20 cellular contexts compared by ENCODE assay signal in genomic region chr13:79490846-79491245, GRCh38. TPM values are rescaled to one million over a fixed set of nuclear protein-coding genes. Genes with fewer than 3 reads are reported as not detected.
A peak's percentile ranks its signal among the peaks of the same experiment; 100 is the strongest.
DNase-seq lines count a peak whose midpoint lies in the region; ATAC-seq, FAIRE-seq and TF ChIP-seq lines count a peak whose summit lies in the region.
"Had no signal": no experiment of that assay in that cellular context is flagged by ENCODE, and none has a peak within 500 bp of the region (broad histone marks: within the 10 kb centered on the region; RNA-seq: fewer than 3 reads in every experiment).

No MANE protein-coding gene starts in this region.

- no peak overlapping the region for H3K4me3 Mint-ChIP-seq in activated naive CD8-positive, alpha-beta T cell
- H3K4me3 Mint-ChIP-seq in activated naive CD8-positive, alpha-beta T cell treated with anti-CD3 and anti-CD28 coated beads for 36 hours, result no peak overlapping the region
- H3K4me3 Mint-ChIP-seq in astrocyte (ENCODE audit: unreplicated experiment) (no peak overlapping the region), Calu3 (ENCODE audit: low read depth, unreplicated experiment) (no peak overlapping the region)
- H3K4me3 Mint-ChIP-seq: stimulated activated naive B cell treated with anti-CD40 and anti-IgM and Interleukin-4, amounts not matched to agents 10 μg/mL and 1 μg/mL and 100 μg/mL, for 72 hours had no signal

- peaks cover 53% of the 10 kb centered on the region for H4K20me1 ChIP-seq in astrocyte (ENCODE audit: insufficient read depth, low read length)

- no TSS peak for BruUV-seq in Calu3 (replicated peaks; lab: Mats Ljungman, UMichigan)

- H3K9me3 ChIP-seq in astrocyte (ENCODE audit: insufficient read depth, low read depth, low read length) (no peaks in the 10 kb centered on the region), left lung (no peaks in the 10 kb centered on the region), MG63 (no peaks in the 10 kb centered on the region)
- H3K9me3 ChIP-seq: Caco-2, esophagus muscularis mucosa, ovary, upper lobe of left lung had no signal

- no peak overlapping the region for H3K9ac ChIP-seq in astrocyte (ENCODE audit: low read length)

- no peak overlapping the region for H2AFZ ChIP-seq in astrocyte (ENCODE audit: low read depth, low read length)

- H3K27ac Mint-ChIP-seq in activated naive CD8-positive, alpha-beta T cell, result peak overlapping the region; percentile 47
- H3K27ac Mint-ChIP-seq in activated naive CD8-positive, alpha-beta T cell treated with anti-CD3 and anti-CD28 coated beads for 36 hours, result no peak overlapping the region
- peak overlapping the region; percentile 67 for H3K27ac Mint-ChIP-seq in astrocyte (ENCODE audit: unreplicated experiment)
- no peak overlapping the region for H3K27ac Mint-ChIP-seq in Calu3 (ENCODE audit: unreplicated experiment)
- H3K27ac Mint-ChIP-seq: stimulated activated naive B cell treated with anti-CD40 and anti-IgM and Interleukin-4, amounts not matched to agents 10 μg/mL and 1 μg/mL and 100 μg/mL, for 72 hours had no signal

- DNase-seq in activated naive CD8-positive, alpha-beta T cell treated with anti-CD3 and anti-CD28 coated beads for 36 hours, result no peak
- DNase-seq in astrocyte (ENCODE audit: low read depth) (no peak), left lung (no peak), Calu3 (no peak), MG63 (no peak), hypothalamus (lab: John Stamatoyannopoulos, UW) (no peak)
- DNase-seq: activated CD4-positive, alpha-beta T cell treated with anti-CD3 and anti-CD28 coated beads for 4 hours; Caco-2; left colon; NCI-H1105; NCI-H2171; NK-92 treated with Interleukin-12 subunit alpha and Interleukin-12 subunit beta, amount 100 ng/mL, for 24 hours; ovary; small intestine; stimulated activated naive B cell treated with anti-CD40 and anti-IgM and Interleukin-4, amounts not matched to agents 10 μg/mL and 1 μg/mL and 100 μg/mL, for 72 hours; upper lobe of left lung had no signal

- H3K36me3 ChIP-seq in astrocyte (ENCODE audit: insufficient read depth, low read length) (no peaks in the 10 kb centered on the region), left lung (no peaks in the 10 kb centered on the region), MG63 (no peaks in the 10 kb centered on the region; the same call in 1 of the 2 replicates)
- H3K36me3 ChIP-seq: esophagus muscularis mucosa, ovary, upper lobe of left lung had no signal

- CTCF ChIA-PET in Calu3 (lab: Charles Lee), result no interaction called here

- H3K27me3 Mint-ChIP-seq in activated naive CD8-positive, alpha-beta T cell, result no peaks in the 10 kb centered on the region
- H3K27me3 Mint-ChIP-seq in activated naive CD8-positive, alpha-beta T cell treated with anti-CD3 and anti-CD28 coated beads for 36 hours, result peaks cover 4% of the 10 kb centered on the region
- H3K27me3 Mint-ChIP-seq in astrocyte (ENCODE audit: low read depth, unreplicated experiment), result no peaks in the 10 kb centered on the region
- no peaks in the 10 kb centered on the region for H3K27me3 Mint-ChIP-seq in Calu3 (ENCODE audit: unreplicated experiment)

- H3K27me3 ChIP-seq in astrocyte (ENCODE audit: insufficient read depth, low read length) (no peaks in the 10 kb centered on the region), left lung (no peaks in the 10 kb centered on the region), MG63 (no peaks in the 10 kb centered on the region)
- H3K27me3 ChIP-seq: esophagus muscularis mucosa, ovary, upper lobe of left lung had no signal

- intact Hi-C loops in left lung (cut with DNase I) (no loop called here), Calu3 (cut with micrococcal nuclease; ENCODE audit: unreplicated experiment) (no loop called here)

- H3K4me3 ChIP-seq in astrocyte (ENCODE audit: insufficient read depth, low read depth, low read length) (no peak overlapping the region), left lung (no peak overlapping the region), MG63 (no peak overlapping the region)
- H3K4me3 ChIP-seq: esophagus muscularis mucosa, ovary, upper lobe of left lung had no signal

- peak overlapping the region; percentile 65 for H3K27ac ChIP-seq in astrocyte (ENCODE audit: low read depth, low read length)
- H3K27ac ChIP-seq in left lung, result peak overlapping the region; percentile 16 to 34
- H3K27ac ChIP-seq: esophagus muscularis mucosa, ovary had no signal

- FAIRE-seq in astrocyte (lab: Jason Lieb, UNC), result no peak
- FAIRE-seq: small intestine had no signal

- TF ChIP-seq CTCF in astrocyte (IDR thresholded peaks at IDR 0.05; ENCODE audit: insufficient read depth, low read depth, low read length), result no peak
- TF ChIP-seq CTCF in left lung (IDR thresholded peaks at IDR 0.05), result no peak
- no peak for TF ChIP-seq CTCF in Calu3 (IDR thresholded peaks at IDR 0.05; ENCODE audit: unreplicated experiment)

- ATAC-seq in left lung (no peak), GM21528 (IDR thresholded peaks at IDR 0.05; ENCODE audit: low FRiP score, unreplicated experiment) (no peak)
- ATAC-seq: left colon; Right ventricle myocardium inferior; stimulated activated naive B cell treated with anti-CD40 and anti-IgM and Interleukin-4, amounts not matched to agents 10 μg/mL and 1 μg/mL and 100 μg/mL, for 72 hours had no signal

- H3K9me3 Mint-ChIP-seq in activated naive CD8-positive, alpha-beta T cell (ENCODE audit: low read depth), result no peaks in the 10 kb centered on the region
- H3K9me3 Mint-ChIP-seq in activated naive CD8-positive, alpha-beta T cell treated with anti-CD3 and anti-CD28 coated beads for 36 hours, result peaks cover 5% of the 10 kb centered on the region
- H3K9me3 Mint-ChIP-seq in astrocyte (ENCODE audit: unreplicated experiment), result no peaks in the 10 kb centered on the region
- H3K9me3 Mint-ChIP-seq in Calu3 (ENCODE audit: low read depth, unreplicated experiment), result no peaks in the 10 kb centered on the region
- H3K9me3 Mint-ChIP-seq: stimulated activated naive B cell treated with anti-CD40 and anti-IgM and Interleukin-4, amounts not matched to agents 10 μg/mL and 1 μg/mL and 100 μg/mL, for 72 hours had no signal

- H3K79me2 ChIP-seq in astrocyte (ENCODE audit: insufficient read depth, low read length), result peaks cover 96% of the 10 kb centered on the region

- peaks cover 74% of the 10 kb centered on the region for H3K4me1 Mint-ChIP-seq in activated naive CD8-positive, alpha-beta T cell (ENCODE audit: low read depth)
- peaks cover 52% of the 10 kb centered on the region for H3K4me1 Mint-ChIP-seq in activated naive CD8-positive, alpha-beta T cell treated with anti-CD3 and anti-CD28 coated beads for 36 hours
- H3K4me1 Mint-ChIP-seq in astrocyte (ENCODE audit: low read depth, unreplicated experiment), result peaks cover 41% of the 10 kb centered on the region
- peaks cover 23% of the 10 kb centered on the region for H3K4me1 Mint-ChIP-seq in Calu3 (ENCODE audit: low read depth, unreplicated experiment)

- H3K4me1 ChIP-seq in astrocyte (ENCODE audit: insufficient read depth, low read length) (peaks cover 26% of the 10 kb centered on the region), left lung (peaks cover 7 to 14% of the 10 kb centered on the region in 2 donors)

- peak overlapping the region; percentile 73 for H3K4me2 ChIP-seq in astrocyte (ENCODE audit: low read length)

- peaks cover 19% of the 10 kb centered on the region for H3K36me3 Mint-ChIP-seq in activated naive CD8-positive, alpha-beta T cell
- peaks cover 19% of the 10 kb centered on the region for H3K36me3 Mint-ChIP-seq in activated naive CD8-positive, alpha-beta T cell treated with anti-CD3 and anti-CD28 coated beads for 36 hours
- no peaks in the 10 kb centered on the region for H3K36me3 Mint-ChIP-seq in astrocyte (ENCODE audit: low read depth, unreplicated experiment)
- no peaks in the 10 kb centered on the region for H3K36me3 Mint-ChIP-seq in Calu3 (ENCODE audit: insufficient read depth, unreplicated experiment)

RNA-seq across cellular contexts. Expression of gene NDFIP2, which starts 9.9 kb away (rescaled TPM):
- 10 to 100 TPM; 47.6 to 48.8 TPM for total RNA-seq in activated naive CD8-positive, alpha-beta T cell treated with anti-CD3 and anti-CD28 coated beads for 36 hours
- total RNA-seq in astrocyte, result 79.1 and 90.5 TPM in 2 replicates
- 10 to 100 TPM; 34.1 to 46.3 TPM for total RNA-seq in left lung
- total RNA-seq in Calu3 (2022), result 25.9 and 26.7 TPM in 2 replicates
- total RNA-seq in MG63 (2014; rRNA removed; shearing (Covaris generic); ENCODE audit: low replicate concordance), result 27.3 and 45.9 TPM in 2 replicates

Comparison
In these comparisons a context has a peak if more than half of its experiments do, and no peak if none do; other contexts are left out.
1. H3K27ac Mint-ChIP-seq: peak in activated naive CD8-positive, alpha-beta T cell (single experiment) and astrocyte (single experiment); none in activated naive CD8-positive, alpha-beta T cell treated with anti-CD3 and anti-CD28 coated beads for 36 hours (single experiment) and Calu3 (single experiment).